In the genomic region with DNA sequence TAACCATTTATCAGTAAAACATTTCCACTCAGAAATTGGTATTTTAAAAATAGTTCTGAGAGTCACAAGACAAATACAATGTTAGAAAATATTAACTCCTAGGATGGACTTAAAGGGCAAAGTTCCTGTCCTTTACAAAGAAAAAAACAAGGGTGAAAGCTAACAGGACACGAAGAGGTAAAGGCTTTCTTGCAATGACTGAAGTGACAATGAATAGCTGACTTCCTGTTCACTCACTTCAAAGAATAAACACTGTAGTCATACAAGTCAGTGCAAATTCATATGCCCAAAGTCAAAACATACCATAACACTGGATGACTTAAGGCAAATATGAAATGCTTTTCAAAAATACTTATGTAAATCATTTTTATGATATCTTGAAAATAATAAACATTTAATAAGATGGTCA, we compare ENCODE assay signal across 1 cellular context.
TF ChIP-seq lines count a peak whose summit lies in the region.

No MANE protein-coding gene starts in this region.

TF ChIP-seq in HepG2, 621 proteins besides CTCF, POLR2A, EP300 and RAD21 (continued from another document and continues in another):
- TF ChIP-seq HDAC1 (CRISPR knock-in tag; IDR thresholded peaks at IDR 0.05) (peak; percentile 45; the same call in 1 of the 2 replicates), JUND (CRISPR knock-in tag; IDR thresholded peaks at IDR 0.05) (no peak), HIC2 (CRISPR knock-in tag; IDR thresholded peaks at IDR 0.05; ENCODE audit: low read depth) (no peak), CHD2 (IDR thresholded peaks at IDR 0.05; ENCODE audit: low read depth, low read length) (no peak), CCDC6 (CRISPR knock-in tag; IDR thresholded peaks at IDR 0.05) (no peak), ZNF749 (CRISPR knock-in tag; IDR thresholded peaks at IDR 0.05; ENCODE audit: borderline replicate concordance) (no peak), ZBTB1 (CRISPR knock-in tag; IDR thresholded peaks at IDR 0.05; ENCODE audit: borderline replicate concordance) (no peak), ATF5 (CRISPR knock-in tag; IDR thresholded peaks at IDR 0.05; ENCODE audit: low read depth) (no peak), PLRG1 (conservative IDR thresholded peaks at IDR 0.05) (no peak), ATRX (CRISPR knock-in tag; IDR thresholded peaks at IDR 0.05; ENCODE audit: borderline replicate concordance) (no peak), MNT (IDR thresholded peaks at IDR 0.05) (no peak), ZNF441 (CRISPR knock-in tag; IDR thresholded peaks at IDR 0.05; ENCODE audit: borderline replicate concordance) (no peak), SUZ12 (IDR thresholded peaks at IDR 0.05; ENCODE audit: low read depth, low read length) (no peak), GTF2F1 (IDR thresholded peaks at IDR 0.05; ENCODE audit: low read length) (no peak), SNAPC5 (CRISPR knock-in tag; IDR thresholded peaks at IDR 0.05; ENCODE audit: borderline replicate concordance) (no peak), KLF6 (CRISPR knock-in tag; IDR thresholded peaks at IDR 0.05) (no peak), ZNF484 (CRISPR knock-in tag; IDR thresholded peaks at IDR 0.05; ENCODE audit: borderline replicate concordance, low read depth) (no peak), YY1 (IDR thresholded peaks at IDR 0.05; ENCODE audit: insufficient read depth, insufficient replicate concordance, low read depth, low read length) (no peak), MYPOP (CRISPR knock-in tag; IDR thresholded peaks at IDR 0.05) (no peak; the same call in 1 of the 2 replicates), CC2D1A (CRISPR knock-in tag; IDR thresholded peaks at IDR 0.05) (no peak), ZKSCAN5 (CRISPR knock-in tag; IDR thresholded peaks at IDR 0.05) (no peak), ZNF260 (CRISPR knock-in tag; IDR thresholded peaks at IDR 0.05; ENCODE audit: borderline replicate concordance, low read depth) (no peak), ZNF652 (CRISPR knock-in tag; IDR thresholded peaks at IDR 0.05; ENCODE audit: borderline replicate concordance, low read depth) (peak; percentile 80; the same call in 1 of the 2 replicates), GPN1 (CRISPR knock-in tag; IDR thresholded peaks at IDR 0.05; ENCODE audit: borderline replicate concordance) (no peak), PAF1 (CRISPR knock-in tag; IDR thresholded peaks at IDR 0.05) (no peak), PHB2 (IDR thresholded peaks at IDR 0.05; ENCODE audit: partially characterized antibody) (no peak), ZC3H4 (CRISPR knock-in tag; IDR thresholded peaks at IDR 0.05; ENCODE audit: borderline replicate concordance) (no peak), ZNF569 (CRISPR knock-in tag; IDR thresholded peaks at IDR 0.05; ENCODE audit: borderline replicate concordance) (no peak), MTF1 (CRISPR knock-in tag; IDR thresholded peaks at IDR 0.05) (no peak), FOXC1 (CRISPR knock-in tag; IDR thresholded peaks at IDR 0.05; ENCODE audit: borderline replicate concordance) (no peak), MTA3 (CRISPR knock-in tag; IDR thresholded peaks at IDR 0.05) (no peak), ZNF317 (CRISPR knock-in tag; IDR thresholded peaks at IDR 0.05) (no peak)
- TF ChIP-seq, protein P1, sequence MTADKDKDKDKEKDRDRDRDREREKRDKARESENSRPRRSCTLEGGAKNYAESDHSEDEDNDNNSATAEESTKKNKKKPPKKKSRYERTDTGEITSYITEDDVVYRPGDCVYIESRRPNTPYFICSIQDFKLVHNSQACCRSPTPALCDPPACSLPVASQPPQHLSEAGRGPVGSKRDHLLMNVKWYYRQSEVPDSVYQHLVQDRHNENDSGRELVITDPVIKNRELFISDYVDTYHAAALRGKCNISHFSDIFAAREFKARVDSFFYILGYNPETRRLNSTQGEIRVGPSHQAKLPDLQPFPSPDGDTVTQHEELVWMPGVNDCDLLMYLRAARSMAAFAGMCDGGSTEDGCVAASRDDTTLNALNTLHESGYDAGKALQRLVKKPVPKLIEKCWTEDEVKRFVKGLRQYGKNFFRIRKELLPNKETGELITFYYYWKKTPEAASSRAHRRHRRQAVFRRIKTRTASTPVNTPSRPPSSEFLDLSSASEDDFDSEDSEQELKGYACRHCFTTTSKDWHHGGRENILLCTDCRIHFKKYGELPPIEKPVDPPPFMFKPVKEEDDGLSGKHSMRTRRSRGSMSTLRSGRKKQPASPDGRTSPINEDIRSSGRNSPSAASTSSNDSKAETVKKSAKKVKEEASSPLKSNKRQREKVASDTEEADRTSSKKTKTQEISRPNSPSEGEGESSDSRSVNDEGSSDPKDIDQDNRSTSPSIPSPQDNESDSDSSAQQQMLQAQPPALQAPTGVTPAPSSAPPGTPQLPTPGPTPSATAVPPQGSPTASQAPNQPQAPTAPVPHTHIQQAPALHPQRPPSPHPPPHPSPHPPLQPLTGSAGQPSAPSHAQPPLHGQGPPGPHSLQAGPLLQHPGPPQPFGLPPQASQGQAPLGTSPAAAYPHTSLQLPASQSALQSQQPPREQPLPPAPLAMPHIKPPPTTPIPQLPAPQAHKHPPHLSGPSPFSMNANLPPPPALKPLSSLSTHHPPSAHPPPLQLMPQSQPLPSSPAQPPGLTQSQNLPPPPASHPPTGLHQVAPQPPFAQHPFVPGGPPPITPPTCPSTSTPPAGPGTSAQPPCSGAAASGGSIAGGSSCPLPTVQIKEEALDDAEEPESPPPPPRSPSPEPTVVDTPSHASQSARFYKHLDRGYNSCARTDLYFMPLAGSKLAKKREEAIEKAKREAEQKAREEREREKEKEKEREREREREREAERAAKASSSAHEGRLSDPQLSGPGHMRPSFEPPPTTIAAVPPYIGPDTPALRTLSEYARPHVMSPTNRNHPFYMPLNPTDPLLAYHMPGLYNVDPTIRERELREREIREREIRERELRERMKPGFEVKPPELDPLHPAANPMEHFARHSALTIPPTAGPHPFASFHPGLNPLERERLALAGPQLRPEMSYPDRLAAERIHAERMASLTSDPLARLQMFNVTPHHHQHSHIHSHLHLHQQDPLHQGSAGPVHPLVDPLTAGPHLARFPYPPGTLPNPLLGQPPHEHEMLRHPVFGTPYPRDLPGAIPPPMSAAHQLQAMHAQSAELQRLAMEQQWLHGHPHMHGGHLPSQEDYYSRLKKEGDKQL (CRISPR knock-in tag; IDR thresholded peaks at IDR 0.05; ENCODE audit: low read depth) = no peak
- TF ChIP-seq, protein P2, sequence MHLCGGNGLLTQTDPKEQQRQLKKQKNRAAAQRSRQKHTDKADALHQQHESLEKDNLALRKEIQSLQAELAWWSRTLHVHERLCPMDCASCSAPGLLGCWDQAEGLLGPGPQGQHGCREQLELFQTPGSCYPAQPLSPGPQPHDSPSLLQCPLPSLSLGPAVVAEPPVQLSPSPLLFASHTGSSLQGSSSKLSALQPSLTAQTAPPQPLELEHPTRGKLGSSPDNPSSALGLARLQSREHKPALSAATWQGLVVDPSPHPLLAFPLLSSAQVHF (CRISPR knock-in tag; IDR thresholded peaks at IDR 0.05) = no peak
- TF ChIP-seq, protein P3, sequence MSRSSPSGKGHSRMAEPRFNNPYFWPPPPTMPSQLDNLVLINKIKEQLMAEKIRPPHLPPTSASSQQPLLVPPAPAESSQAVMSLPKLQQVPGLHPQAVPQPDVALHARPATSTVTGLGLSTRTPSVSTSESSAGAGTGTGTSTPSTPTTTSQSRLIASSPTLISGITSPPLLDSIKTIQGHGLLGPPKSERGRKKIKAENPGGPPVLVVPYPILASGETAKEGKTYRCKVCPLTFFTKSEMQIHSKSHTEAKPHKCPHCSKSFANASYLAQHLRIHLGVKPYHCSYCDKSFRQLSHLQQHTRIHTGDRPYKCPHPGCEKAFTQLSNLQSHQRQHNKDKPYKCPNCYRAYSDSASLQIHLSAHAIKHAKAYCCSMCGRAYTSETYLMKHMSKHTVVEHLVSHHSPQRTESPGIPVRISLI (CRISPR knock-in tag; IDR thresholded peaks at IDR 0.05; ENCODE audit: borderline replicate concordance) = peak; percentile 96
- TF ChIP-seq, protein P4, sequence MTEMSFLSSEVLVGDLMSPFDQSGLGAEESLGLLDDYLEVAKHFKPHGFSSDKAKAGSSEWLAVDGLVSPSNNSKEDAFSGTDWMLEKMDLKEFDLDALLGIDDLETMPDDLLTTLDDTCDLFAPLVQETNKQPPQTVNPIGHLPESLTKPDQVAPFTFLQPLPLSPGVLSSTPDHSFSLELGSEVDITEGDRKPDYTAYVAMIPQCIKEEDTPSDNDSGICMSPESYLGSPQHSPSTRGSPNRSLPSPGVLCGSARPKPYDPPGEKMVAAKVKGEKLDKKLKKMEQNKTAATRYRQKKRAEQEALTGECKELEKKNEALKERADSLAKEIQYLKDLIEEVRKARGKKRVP (CRISPR knock-in tag; IDR thresholded peaks at IDR 0.05) = 0 out of 4 replicates have a peak, but pooled peaks of 1 of the 2 experiments have one; percentile 17
- TF ChIP-seq, protein P5, sequence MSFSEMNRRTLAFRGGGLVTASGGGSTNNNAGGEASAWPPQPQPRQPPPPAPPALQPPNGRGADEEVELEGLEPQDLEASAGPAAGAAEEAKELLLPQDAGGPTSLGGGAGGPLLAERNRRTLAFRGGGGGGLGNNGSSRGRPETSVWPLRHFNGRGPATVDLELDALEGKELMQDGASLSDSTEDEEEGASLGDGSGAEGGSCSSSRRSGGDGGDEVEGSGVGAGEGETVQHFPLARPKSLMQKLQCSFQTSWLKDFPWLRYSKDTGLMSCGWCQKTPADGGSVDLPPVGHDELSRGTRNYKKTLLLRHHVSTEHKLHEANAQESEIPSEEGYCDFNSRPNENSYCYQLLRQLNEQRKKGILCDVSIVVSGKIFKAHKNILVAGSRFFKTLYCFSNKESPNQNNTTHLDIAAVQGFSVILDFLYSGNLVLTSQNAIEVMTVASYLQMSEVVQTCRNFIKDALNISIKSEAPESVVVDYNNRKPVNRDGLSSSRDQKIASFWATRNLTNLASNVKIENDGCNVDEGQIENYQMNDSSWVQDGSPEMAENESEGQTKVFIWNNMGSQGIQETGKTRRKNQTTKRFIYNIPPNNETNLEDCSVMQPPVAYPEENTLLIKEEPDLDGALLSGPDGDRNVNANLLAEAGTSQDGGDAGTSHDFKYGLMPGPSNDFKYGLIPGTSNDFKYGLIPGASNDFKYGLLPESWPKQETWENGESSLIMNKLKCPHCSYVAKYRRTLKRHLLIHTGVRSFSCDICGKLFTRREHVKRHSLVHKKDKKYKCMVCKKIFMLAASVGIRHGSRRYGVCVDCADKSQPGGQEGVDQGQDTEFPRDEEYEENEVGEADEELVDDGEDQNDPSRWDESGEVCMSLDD (CRISPR knock-in tag; IDR thresholded peaks at IDR 0.05; ENCODE audit: borderline replicate concordance) = no peak
- TF ChIP-seq, protein P6, sequence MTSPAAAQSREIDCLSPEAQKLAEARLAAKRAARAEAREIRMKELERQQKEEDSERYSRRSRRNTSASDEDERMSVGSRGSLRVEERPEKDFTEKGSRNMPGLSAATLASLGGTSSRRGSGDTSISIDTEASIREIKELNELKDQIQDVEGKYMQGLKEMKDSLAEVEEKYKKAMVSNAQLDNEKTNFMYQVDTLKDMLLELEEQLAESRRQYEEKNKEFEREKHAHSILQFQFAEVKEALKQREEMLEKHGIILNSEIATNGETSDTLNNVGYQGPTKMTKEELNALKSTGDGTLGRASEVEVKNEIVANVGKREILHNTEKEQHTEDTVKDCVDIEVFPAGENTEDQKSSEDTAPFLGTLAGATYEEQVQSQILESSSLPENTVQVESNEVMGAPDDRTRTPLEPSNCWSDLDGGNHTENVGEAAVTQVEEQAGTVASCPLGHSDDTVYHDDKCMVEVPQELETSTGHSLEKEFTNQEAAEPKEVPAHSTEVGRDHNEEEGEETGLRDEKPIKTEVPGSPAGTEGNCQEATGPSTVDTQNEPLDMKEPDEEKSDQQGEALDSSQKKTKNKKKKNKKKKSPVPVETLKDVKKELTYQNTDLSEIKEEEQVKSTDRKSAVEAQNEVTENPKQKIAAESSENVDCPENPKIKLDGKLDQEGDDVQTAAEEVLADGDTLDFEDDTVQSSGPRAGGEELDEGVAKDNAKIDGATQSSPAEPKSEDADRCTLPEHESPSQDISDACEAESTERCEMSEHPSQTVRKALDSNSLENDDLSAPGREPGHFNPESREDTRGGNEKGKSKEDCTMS (CRISPR knock-in tag; conservative IDR thresholded peaks at IDR 0.05) = no peak
